Comparison of ENCODE assay signal across 8 cellular contexts in genomic region chr22:44351685-44352377, GRCh38. TPM values are rescaled to one million over a fixed set of nuclear protein-coding genes. Genes with fewer than 3 reads are reported as not detected.
DNase-seq lines count a peak whose midpoint lies in the region; ATAC-seq, FAIRE-seq and TF ChIP-seq lines count a peak whose summit lies in the region.

No MANE protein-coding gene starts in this region.

- H3K4me2 ChIP-seq in keratinocyte (ENCODE audit: control insufficient read depth, extremely low read depth, insufficient read depth, low read depth, low read length), result peak overlapping the region; percentile 63

- no peaks in the 10 kb centered on the region for H3K36me3 Mint-ChIP-seq in HFFc6 (ENCODE audit: low read depth)

- TF ChIP-seq CTCF in AG10803 (conservative IDR thresholded peaks at IDR 0.05; ENCODE audit: low read length) (peak; percentile 21), HFFc6 (IDR thresholded peaks at IDR 0.05) (no peak), keratinocyte (optimal IDR thresholded peaks at IDR 0.05 in 1 of 3, IDR thresholded peaks at IDR 0.05 in 1 of 3, conservative IDR thresholded peaks at IDR 0.05 in 1 of 3; ENCODE audit: extremely low read depth in 1 of 3, insufficient read depth in 2 of 3, low read length in 3 of 3) (peak in 2 of 3 experiments; percentile 2 to 27), uterus (IDR thresholded peaks at IDR 0.05) (no peak)

- peak; percentile 84 for FAIRE-seq in keratinocyte (lab: Jason Lieb, UNC)

- H3K36me3 ChIP-seq in keratinocyte (ENCODE audit: control insufficient read depth in 2 of 2, extremely low read depth in 1 of 2, insufficient read depth in 2 of 2, low read length in 2 of 2) (no peaks in the 10 kb centered on the region), uterus (no peaks in the 10 kb centered on the region)

- H3K27ac Mint-ChIP-seq in HFFc6, result peak overlapping the region; percentile 66

- peaks cover 30% of the 10 kb centered on the region for H3K27me3 Mint-ChIP-seq in HFFc6 (ENCODE audit: insufficient read depth)

- H3K9me3 ChIP-seq in keratinocyte (ENCODE audit: control insufficient read depth, low read depth, low read length) (no peaks in the 10 kb centered on the region), uterus (no peaks in the 10 kb centered on the region)

- no peak overlapping the region for H3K9ac ChIP-seq in keratinocyte (ENCODE audit: control insufficient read depth, extremely low read depth, insufficient read depth, low read length)

- dilution Hi-C loops in keratinocyte (cut with MboI; ENCODE audit: extremely low pct_ligation_motif_present, low sequenced_read_pairs), result no loop called here

- no peak overlapping the region for H3K27ac ChIP-seq in keratinocyte (ENCODE audit: control insufficient read depth, insufficient read depth, low read length)
- H3K27ac ChIP-seq in uterus, result peak overlapping the region; percentile 29 to 66

- no peak for TF ChIP-seq POLR2A in uterus (IDR thresholded peaks at IDR 0.05)

- peak overlapping the region; percentile 18 for H3K4me3 ChIP-seq in AG10803 (ENCODE audit: low read length)
- no peak overlapping the region for H3K4me3 ChIP-seq in keratinocyte (ENCODE audit: control insufficient read depth in 2 of 3, extremely low read depth in 1 of 3, insufficient read depth in 2 of 3, low read depth in 1 of 3, low read length in 3 of 3)
- H3K4me3 ChIP-seq in uterus, result no peak overlapping the region

- no peaks in the 10 kb centered on the region for H3K79me2 ChIP-seq in keratinocyte (ENCODE audit: control insufficient read depth, insufficient read depth, low read length)

- H4K20me1 ChIP-seq in keratinocyte (ENCODE audit: control insufficient read depth, extremely low read depth, insufficient read depth, low read length), result no peaks in the 10 kb centered on the region

- H3K9me3 Mint-ChIP-seq in HFFc6, result no peaks in the 10 kb centered on the region

- intact Hi-C loops in uterus (cut with DNase I; ENCODE audit: low total_unique reads) (no loop called here), posterior vena cava (cut with DNase I) (no loop called here)

- no peak for ATAC-seq in GM18519 (IDR thresholded peaks at IDR 0.05; ENCODE audit: low FRiP score, unreplicated experiment)

- H3K27me3 ChIP-seq in keratinocyte (ENCODE audit: control insufficient read depth, extremely low read depth, insufficient read depth, low read length) (peaks cover 39% of the 10 kb centered on the region), uterus (no peaks in the 10 kb centered on the region)

- H3K9me1 ChIP-seq in keratinocyte (ENCODE audit: control insufficient read depth, extremely low read depth, insufficient read depth, low read length), result no peaks in the 10 kb centered on the region

- DNase-seq in AG10803 (ENCODE audit: low read depth), result peak; percentile 94
- DNase-seq in HFFc6, result peak; percentile 84
- DNase-seq in activated CD8-positive, alpha-beta memory T cell treated with anti-CD3 and anti-CD28 coated beads, Interleukin-2, amount 50 U/mL, for 48 hours, result peak; percentile 69
- peak; percentile 19 for DNase-seq in keratinocyte (ENCODE audit: low read depth, low spot score)
- DNase-seq in uterus, result peak; percentile 80 to 89
- DNase-seq in NCI-H187 treated with DMSO at 0.1 percent for 48 hours (lab: John Stamatoyannopoulos, UW), result no peak
- DNase-seq in posterior vena cava (ENCODE audit: low spot score), result no peak

- peaks cover 18% of the 10 kb centered on the region for H3K4me1 Mint-ChIP-seq in HFFc6 (ENCODE audit: low read depth)

- peaks cover 12% of the 10 kb centered on the region for H3K4me1 ChIP-seq in keratinocyte (ENCODE audit: control insufficient read depth, extremely low read depth, insufficient read depth, low read length)
- no peaks in the 10 kb centered on the region for H3K4me1 ChIP-seq in uterus

- H3K4me3 Mint-ChIP-seq in HFFc6, result peak overlapping the region; percentile 74

- no peak overlapping the region for H2AFZ ChIP-seq in keratinocyte (ENCODE audit: control insufficient read depth, low read length)

RNA-seq across cellular contexts. Expression of gene SHISAL1, which starts 39.1 kb away (rescaled TPM):
- not detected for total RNA-seq in HFFc6 (2021; fragmentation: NEBNext Ultra II Directional; extraction: Animal tissue kit (Norgen Biotek cat#: 25700))
- 0.18 to 1.5 TPM (median 0.24 TPM) in 3 replicates for polyA plus RNA-seq in keratinocyte
- 0.11 TPM for polyA plus RNA-seq in keratinocyte (2011; ENCODE audit: low read depth)
- polyA plus RNA-seq in keratinocyte (2011; cell fraction: cytosol; rRNA removed), result 0.36 and 0.40 TPM in 2 replicates
- polyA plus RNA-seq in keratinocyte (2011; cell fraction: nucleus; rRNA removed), result 1.6 and 2.2 TPM in 2 replicates
- polyA plus RNA-seq in keratinocyte (2012; ENCODE audit: low replicate concordance), result 0.15 and 0.34 TPM in 2 replicates
- 0.29 to 2.3 TPM (median 0.30 TPM) in 3 replicates for polyA minus RNA-seq in keratinocyte
- 0.58 TPM for polyA minus RNA-seq in keratinocyte (2011; cell fraction: cytosol; rRNA and poly(A)+ RNA removed)
- 1.3 and 2.6 TPM in 2 replicates for polyA minus RNA-seq in keratinocyte (2011; cell fraction: nucleus; rRNA and poly(A)+ RNA removed)
- 10 to 100 TPM in 2 of 4 donors, 1 to 10 TPM in 2; 4.7 to 44.2 (median 22.9) TPM for total RNA-seq in uterus
- 10 to 100 TPM in 1 of 2 donors, 1 to 10 TPM in 1; 9.8 to 12.7 TPM for total RNA-seq in posterior vena cava

Comparison
In these comparisons a context has a peak if more than half of its experiments do, and no peak if none do; other contexts are left out.
1. DNase-seq: peak in AG10803 (single experiment), HFFc6 (single experiment), activated CD8-positive, alpha-beta memory T cell treated with anti-CD3 and anti-CD28 coated beads, Interleukin-2, amount 50 U/mL, for 48 hours (single experiment), keratinocyte (single experiment) and uterus (2 of 2); none in NCI-H187 treated with DMSO at 0.1 percent for 48 hours (single experiment) and posterior vena cava (single experiment).
2. CTCF ChIP-seq: peak in AG10803 (single experiment) and keratinocyte (2 of 3); none in HFFc6 (single experiment) and uterus (0 of 4).
3. RNA of gene SHISAL1, which starts 39.1 kb away (total RNA-seq): 4.7 to 44.2 TPM in uterus and 9.8 to 12.7 TPM in posterior vena cava; not detected in HFFc6; every median in the first group is over 4 times any median in the second.